In the genomic region with DNA sequence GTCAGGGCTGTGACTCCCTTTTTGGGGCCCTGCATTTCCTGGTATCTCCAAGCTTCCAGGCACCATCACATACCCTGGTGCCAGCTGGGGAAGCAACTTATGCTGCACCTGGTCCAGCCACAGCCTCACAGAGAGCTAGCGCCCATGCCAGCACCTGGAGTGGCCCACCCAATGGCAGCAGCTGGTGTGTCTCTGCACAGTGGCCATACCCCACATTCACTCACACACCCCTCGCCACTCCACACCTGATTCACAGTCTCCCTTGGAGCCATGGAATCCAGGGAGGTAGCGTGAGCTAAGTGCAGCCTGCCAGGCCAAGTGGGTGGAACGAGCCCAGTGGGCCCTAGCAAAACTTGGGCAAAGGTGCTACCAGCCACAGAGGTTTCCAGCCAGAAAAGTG, we compare ENCODE assay signal across 8 cellular contexts.
"Had no signal": no experiment of that assay in that cellular context is flagged by ENCODE, and none has a peak within 500 bp of the region (broad histone marks: within the 10 kb centered on the region; RNA-seq: fewer than 3 reads in every experiment).

No MANE protein-coding gene starts in this region.

- H3K36me3 ChIP-seq: HAP-1 had no signal

- H3K4me1 Mint-ChIP-seq: GM23338 had no signal

- ATAC-seq: GM23338, HCT116, K562 had no signal

- FAIRE-seq: HTR-8/SVneo, K562 had no signal

- H3K4me3 ChIP-seq: GM23338, HAP-1, K562 had no signal

- H3K4me1 ChIP-seq: HAP-1 had no signal

- H3K4me2 ChIP-seq: GM23338 had no signal

- H3K9me3 ChIP-seq: HAP-1 had no signal

- DNase-seq: H7, HFFc6, IMR-90 had no signal

- H3K4me3 Mint-ChIP-seq: GM23338, HFFc6 had no signal

- H3K27ac Mint-ChIP-seq: GM23338, HFFc6 had no signal

- H2AFZ ChIP-seq: GM23338 had no signal
